Comparison of ENCODE assay signal across 1 cellular context in the genomic region with DNA sequence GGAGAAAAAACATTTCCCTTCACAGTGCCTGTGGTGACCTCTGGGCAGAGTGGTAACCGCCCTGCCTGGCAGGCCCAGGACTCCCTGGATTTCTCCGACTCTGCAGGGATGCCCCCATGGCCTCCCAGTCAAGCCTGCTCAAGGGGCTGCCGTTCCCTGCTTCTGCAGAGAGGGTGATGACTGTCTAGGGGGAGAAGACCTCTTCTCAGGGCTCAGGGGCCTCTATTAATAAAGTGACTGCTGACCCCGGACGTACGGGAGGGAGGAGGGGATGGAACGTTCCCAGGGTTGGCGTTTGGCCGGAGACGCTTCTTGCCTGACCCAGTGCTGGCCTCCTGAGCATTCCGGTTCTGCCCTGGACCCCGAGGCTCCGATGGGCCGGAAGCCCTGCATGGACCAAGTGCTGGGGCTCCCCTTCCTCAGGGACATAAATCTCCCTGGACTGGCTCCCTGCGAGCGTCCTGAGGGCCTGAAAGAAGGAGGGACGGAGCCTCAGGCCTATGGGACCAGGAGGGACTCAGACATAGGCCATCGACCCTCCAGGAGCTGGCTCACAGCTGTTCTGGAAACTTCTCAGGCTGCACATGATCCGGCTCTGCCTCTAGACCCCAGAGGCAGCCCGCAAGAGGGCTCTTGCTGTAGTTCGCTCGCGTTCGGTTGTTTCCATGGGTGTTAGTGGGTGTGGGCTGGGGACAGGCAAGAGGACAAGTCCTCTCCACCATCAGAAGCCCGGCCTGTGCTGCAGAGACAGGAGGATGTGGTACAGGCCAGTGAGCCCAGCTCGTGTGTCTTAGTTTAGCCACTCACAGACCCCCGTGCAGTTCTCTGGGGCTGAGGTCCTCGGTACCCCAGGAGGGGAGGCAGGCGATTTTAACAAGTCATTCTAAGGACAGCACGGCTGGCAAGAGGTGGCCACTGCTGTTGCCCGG.
TF ChIP-seq lines count a peak whose summit lies in the region.

No MANE protein-coding gene starts in this region.

TF ChIP-seq in IMR-90, 13 proteins besides CTCF, POLR2A, EP300 and RAD21:
- TF ChIP-seq MAFK (IDR thresholded peaks at IDR 0.05; ENCODE audit: low read depth, low read length) (no peak), SMC3 (IDR thresholded peaks at IDR 0.05; ENCODE audit: low read depth, low read length) (no peak), CHD1 (IDR thresholded peaks at IDR 0.05; ENCODE audit: low read depth, low read length) (no peak), CEBPB (IDR thresholded peaks at IDR 0.05; ENCODE audit: low read depth, low read length) (no peak), NFE2L2 (IDR thresholded peaks at IDR 0.05; ENCODE audit: low read depth, low read length) (no peak), BHLHE40 (IDR thresholded peaks at IDR 0.05; ENCODE audit: low read depth, low read length) (no peak), FOS (IDR thresholded peaks at IDR 0.05; ENCODE audit: low read depth, low read length) (no peak)
- TF ChIP-seq, protein P1, sequence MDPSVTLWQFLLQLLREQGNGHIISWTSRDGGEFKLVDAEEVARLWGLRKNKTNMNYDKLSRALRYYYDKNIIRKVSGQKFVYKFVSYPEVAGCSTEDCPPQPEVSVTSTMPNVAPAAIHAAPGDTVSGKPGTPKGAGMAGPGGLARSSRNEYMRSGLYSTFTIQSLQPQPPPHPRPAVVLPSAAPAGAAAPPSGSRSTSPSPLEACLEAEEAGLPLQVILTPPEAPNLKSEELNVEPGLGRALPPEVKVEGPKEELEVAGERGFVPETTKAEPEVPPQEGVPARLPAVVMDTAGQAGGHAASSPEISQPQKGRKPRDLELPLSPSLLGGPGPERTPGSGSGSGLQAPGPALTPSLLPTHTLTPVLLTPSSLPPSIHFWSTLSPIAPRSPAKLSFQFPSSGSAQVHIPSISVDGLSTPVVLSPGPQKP (IDR thresholded peaks at IDR 0.05; ENCODE audit: borderline replicate concordance, low read depth, low read length), result no peak
- TF ChIP-seq, protein P2, sequence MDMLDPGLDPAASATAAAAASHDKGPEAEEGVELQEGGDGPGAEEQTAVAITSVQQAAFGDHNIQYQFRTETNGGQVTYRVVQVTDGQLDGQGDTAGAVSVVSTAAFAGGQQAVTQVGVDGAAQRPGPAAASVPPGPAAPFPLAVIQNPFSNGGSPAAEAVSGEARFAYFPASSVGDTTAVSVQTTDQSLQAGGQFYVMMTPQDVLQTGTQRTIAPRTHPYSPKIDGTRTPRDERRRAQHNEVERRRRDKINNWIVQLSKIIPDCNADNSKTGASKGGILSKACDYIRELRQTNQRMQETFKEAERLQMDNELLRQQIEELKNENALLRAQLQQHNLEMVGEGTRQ (IDR thresholded peaks at IDR 0.05; ENCODE audit: low read depth, low read length), result no peak
